Comparison of ENCODE assay signal across 1 cellular context in the genomic region with DNA sequence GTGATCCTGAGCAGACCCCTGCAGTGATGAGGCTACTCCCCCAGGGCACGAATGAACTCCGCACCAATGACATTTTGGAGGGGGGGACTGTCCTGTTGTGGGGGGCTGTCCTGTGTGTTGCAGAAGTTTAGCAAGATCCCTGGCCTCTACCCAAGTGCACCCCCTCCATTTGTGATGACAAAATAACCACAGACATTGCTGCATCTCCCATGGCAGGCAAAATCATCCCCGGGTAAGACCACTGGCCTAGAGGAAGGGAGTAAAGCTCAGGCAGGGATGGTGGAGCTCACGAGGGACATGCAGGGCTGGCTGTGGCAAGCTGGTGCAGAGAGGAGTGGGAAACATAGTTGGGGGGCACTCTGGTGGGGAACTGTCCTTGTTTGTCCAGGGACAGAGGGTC.
TF ChIP-seq lines count a peak whose summit lies in the region.

No MANE protein-coding gene starts in this region.

TF ChIP-seq in SK-N-SH treated with all-trans-retinoic acid at 6 μM for 48 hours, 23 proteins besides CTCF, POLR2A, EP300 and RAD21 (continued from another document):
- no peak for TF ChIP-seq ISL1 (CRISPR knock-in tag; IDR thresholded peaks at IDR 0.05)
TF ChIP-seq in SK-N-SH treated with all-trans-retinoic acid at 6 μM for 48 hours: peak in this region for 0.
